18 cellular contexts compared by ENCODE assay signal in genomic region chr11:94664336-94664735, GRCh38.
A peak's percentile ranks its signal among the peaks of the same experiment; 100 is the strongest.
DNase-seq lines count a peak whose midpoint lies in the region; TF ChIP-seq lines count a peak whose summit lies in the region.
"Had no signal": no experiment of that assay in that cellular context is flagged by ENCODE, and none has a peak within 500 bp of the region (broad histone marks: within the 10 kb centered on the region; RNA-seq: fewer than 3 reads in every experiment).

No MANE protein-coding gene starts in this region.

- no peak overlapping the region for H3K4me3 ChIP-seq in esophagus squamous epithelium
- H3K4me3 ChIP-seq: dorsolateral prefrontal cortex, GM12878, skin epidermis had no signal

- intact Hi-C loops in esophagus squamous epithelium (cut with DNase I) = no loop called here

- no peak for TF ChIP-seq POLR2A in esophagus squamous epithelium (IDR thresholded peaks at IDR 0.05)

- H3K27me3 ChIP-seq in esophagus squamous epithelium = no peaks in the 10 kb centered on the region
- H3K27me3 ChIP-seq: dorsolateral prefrontal cortex had no signal

- peak; percentile 39 for DNase-seq in A172 (ENCODE audit: low spot score)
- peak; percentile 36 for DNase-seq in HT1080 (ENCODE audit: low read depth)
- DNase-seq in astrocyte of the hippocampus (ENCODE audit: low read depth, low spot score) = peak; percentile 26
- peak; percentile 4 for DNase-seq in kidney glomerular epithelial cell (lab: John Stamatoyannopoulos, UW)
- DNase-seq in NCI-H526 (lab: John Stamatoyannopoulos, UW) = no peak
- DNase-seq in RWPE1 (ENCODE audit: low spot score) = no peak
- no peak for DNase-seq in esophagus squamous epithelium (lab: John Stamatoyannopoulos, UW)
- no peak for DNase-seq in NK-92 (lab: John Stamatoyannopoulos, UW; ENCODE audit: unreplicated experiment)
- DNase-seq: activated CD4-positive, CD25-positive, alpha-beta regulatory T cell treated with anti-CD3 and anti-CD28 coated beads, Interleukin-2, amount 50 U/mL, for 72 hours; activated naive CD4-positive, alpha-beta T cell treated with anti-CD3 and anti-CD28 coated beads for 36 hours; dorsolateral prefrontal cortex; NCI-H1048; NCI-H2171 treated with DMSO at 0.1 percent for 48 hours; NK-92 treated with Interleukin-12 subunit alpha and Interleukin-12 subunit beta, amount 100 ng/mL, for 24 hours; occipital lobe; SHP77 had no signal

- POLR2A ChIA-PET in RWPE1 (lab: Yijun Ruan, JAX; ENCODE audit: low non-redundant PET) = no interaction called here

- H3K4me1 ChIP-seq in esophagus squamous epithelium = peaks cover 0 to 5% (median 3%) of the 10 kb centered on the region in 3 donors

- CTCF ChIA-PET in RWPE1 (lab: Yijun Ruan, JAX) = no interaction called here

- no peaks in the 10 kb centered on the region for H3K9me3 ChIP-seq in esophagus squamous epithelium

- TF ChIP-seq CTCF in RWPE1 (conservative IDR thresholded peaks at IDR 0.05; ENCODE audit: low read depth) (no peak), esophagus squamous epithelium (IDR thresholded peaks at IDR 0.05) (no peak)

- no peaks in the 10 kb centered on the region for H3K36me3 ChIP-seq in esophagus squamous epithelium

- H3K27ac ChIP-seq in RWPE1 (no peak overlapping the region), esophagus squamous epithelium (no peak overlapping the region)
- H3K27ac ChIP-seq: dorsolateral prefrontal cortex, skin epidermis had no signal

Comparison
In these comparisons a context has a peak if more than half of its experiments do, and no peak if none do; other contexts are left out.
1. DNase-seq: peak in A172 (single experiment), HT1080 (single experiment), astrocyte of the hippocampus (single experiment) and kidney glomerular epithelial cell (single experiment); none in NCI-H526 (0 of 2), RWPE1 (single experiment), esophagus squamous epithelium (single experiment) and NK-92 (single experiment).